27 cellular contexts compared by ENCODE assay signal in genomic region chr6:137839076-137839475, GRCh38.
"Had no signal": no experiment of that assay in that cellular context is flagged by ENCODE, and none has a peak within 500 bp of the region (broad histone marks: within the 10 kb centered on the region; RNA-seq: fewer than 3 reads in every experiment).

No MANE protein-coding gene starts in this region.

- DNase-seq: naive thymus-derived CD8-positive, alpha-beta T cell; occipital lobe; ovary; posterior cingulate gyrus; psoas muscle; right cardiac atrium; right lobe of liver; sigmoid colon; small intestine; stimulated activated CD4-positive, alpha-beta T cell treated with anti-CD3 and anti-CD28 coated beads, Interleukin-15, amount 100 ng/mL, for 24 hours; stimulated activated CD4-positive, alpha-beta T cell treated with anti-CD3 and anti-CD28 coated beads, Interleukin-2, amount 100 ng/mL, for 24 hours; stimulated activated CD4-positive, alpha-beta T cell treated with anti-CD3 and anti-CD28 coated beads, Interleukin-2, amount 100 ng/mL, for 48 hours; stimulated activated CD4-positive, alpha-beta T cell treated with anti-CD3 and anti-CD28 coated beads, Interleukin-4, amount 100 ng/mL, for 24 hours; stimulated activated naive CD4-positive, alpha-beta T cell; stimulated activated naive CD8-positive, alpha-beta T cell treated with anti-CD3 and anti-CD28 coated beads, Interleukin-15, amount 100 ng/mL, for 72 hours; stimulated activated naive CD8-positive, alpha-beta T cell treated with anti-CD3 and anti-CD28 coated beads, Interleukin-15, Interleukin-2, amounts not matched to agents 100 U/mL and 50 U/mL, for 24 hours; thyroid gland; trophoblast cell; upper lobe of left lung had no signal

- ATAC-seq: naive thymus-derived CD8-positive, alpha-beta T cell; natural killer cell treated with Interleukin-12 subunit alpha and Interleukin-12 subunit beta and Interleukin-15 and Interleukin-18, amount 100 ng/mL, for 72 hours; psoas muscle; right cardiac atrium; right lobe of liver; stimulated activated effector memory CD8-positive, alpha-beta T cell treated with anti-CD3 and anti-CD28 coated beads, Interleukin-12 subunit alpha, Interleukin-12 subunit beta, amount 100 ng/mL, for 72 hours; stimulated activated naive CD8-positive, alpha-beta T cell treated with anti-CD3 and anti-CD28 coated beads, Interleukin-15, amount 100 ng/mL, for 72 hours; stimulated activated naive CD8-positive, alpha-beta T cell treated with anti-CD3 and anti-CD28 coated beads, Interleukin-15, Interleukin-2, amounts not matched to agents 100 U/mL and 50 U/mL, for 24 hours had no signal

- H3K27ac Mint-ChIP-seq: neural progenitor cell; progenitor cell of endocrine pancreas; stimulated activated effector memory CD8-positive, alpha-beta T cell treated with anti-CD3 and anti-CD28 coated beads, Interleukin-12 subunit alpha, Interleukin-12 subunit beta, amount 100 ng/mL, for 72 hours; stimulated activated naive CD8-positive, alpha-beta T cell treated with anti-CD3 and anti-CD28 coated beads, Interleukin-15, amount 100 ng/mL, for 72 hours had no signal

- H3K4me1 Mint-ChIP-seq: neural progenitor cell had no signal

- H3K4me3 Mint-ChIP-seq: naive thymus-derived CD8-positive, alpha-beta T cell; natural killer cell treated with Interleukin-12 subunit alpha and Interleukin-12 subunit beta and Interleukin-15 and Interleukin-18, amount 100 ng/mL, for 72 hours; neural progenitor cell; stimulated activated effector memory CD8-positive, alpha-beta T cell treated with anti-CD3 and anti-CD28 coated beads, Interleukin-12 subunit alpha, Interleukin-12 subunit beta, amount 100 ng/mL, for 72 hours; stimulated activated naive CD8-positive, alpha-beta T cell treated with anti-CD3 and anti-CD28 coated beads, Interleukin-15, amount 100 ng/mL, for 72 hours had no signal

- H3K27me3 Mint-ChIP-seq: naive thymus-derived CD8-positive, alpha-beta T cell; natural killer cell treated with Interleukin-12 subunit alpha and Interleukin-12 subunit beta and Interleukin-15 and Interleukin-18, amount 100 ng/mL, for 72 hours; stimulated activated naive CD8-positive, alpha-beta T cell treated with anti-CD3 and anti-CD28 coated beads, Interleukin-15, amount 100 ng/mL, for 72 hours had no signal

- H3K36me3 Mint-ChIP-seq: neural progenitor cell; stimulated activated effector memory CD8-positive, alpha-beta T cell treated with anti-CD3 and anti-CD28 coated beads, Interleukin-12 subunit alpha, Interleukin-12 subunit beta, amount 100 ng/mL, for 72 hours had no signal

- H3K27ac ChIP-seq: neural progenitor cell, ovary, parathyroid adenoma, psoas muscle, right lobe of liver, sigmoid colon, thoracic aorta, thyroid gland, tibial nerve, upper lobe of left lung, vagina had no signal
